In genomic region chr7:117993377-117994003, GRCh38 we compare ENCODE assay signal across 9 cellular contexts.
DNase-seq lines count a peak whose midpoint lies in the region; ATAC-seq and TF ChIP-seq lines count a peak whose summit lies in the region.
"Had no signal": no experiment of that assay in that cellular context is flagged by ENCODE, and none has a peak within 500 bp of the region (broad histone marks: within the 10 kb centered on the region; RNA-seq: fewer than 3 reads in every experiment).

No MANE protein-coding gene starts in this region.

- no peaks in the 10 kb centered on the region for H3K36me3 ChIP-seq in endodermal cell (ENCODE audit: control insufficient read depth, insufficient read depth, low read length)
- no peaks in the 10 kb centered on the region for H3K36me3 ChIP-seq in parathyroid adenoma (ENCODE audit: control insufficient read depth, insufficient read depth, low read length)

- H3K4me1 ChIP-seq in endodermal cell (ENCODE audit: control insufficient read depth, insufficient read depth, low read length) (no peaks in the 10 kb centered on the region), parathyroid adenoma (no peaks in the 10 kb centered on the region)

- CTCF ChIA-PET in T-cell (lab: Charles Lee), result no interaction called here

- H3K27ac ChIP-seq in endodermal cell (ENCODE audit: low read depth, low read length) (no peak overlapping the region), parathyroid adenoma (no peak overlapping the region)

- ATAC-seq in GM19395 (IDR thresholded peaks at IDR 0.05; ENCODE audit: unreplicated experiment), result peak; percentile 93
- ATAC-seq in HG03196 (IDR thresholded peaks at IDR 0.05; ENCODE audit: unreplicated experiment), result peak; percentile 94
- ATAC-seq in T-cell (replicated peaks in 1 of 4), result no peak

- TF ChIP-seq CTCF in endodermal cell (conservative IDR thresholded peaks at IDR 0.05) (peak; percentile 84), parathyroid adenoma (IDR thresholded peaks at IDR 0.05) (peak; percentile 70)

- H3K79me2 ChIP-seq in parathyroid adenoma, result no peaks in the 10 kb centered on the region

- POLR2A ChIA-PET in T-cell (lab: Charles Lee), result no interaction called here

- H3K4me2 ChIP-seq in parathyroid adenoma (ENCODE audit: low read length), result no peak overlapping the region

- H3K4me1 Mint-ChIP-seq in endodermal cell (peaks cover 8% of the 10 kb centered on the region), T-cell (no peaks in the 10 kb centered on the region)

- H3K9ac ChIP-seq in endodermal cell (ENCODE audit: extremely low read depth, low read length, poor library complexity, severe bottlenecking) (no peak overlapping the region), parathyroid adenoma (no peak overlapping the region)

- peak; percentile 68 for DNase-seq in DMS 273 (lab: John Stamatoyannopoulos, UW; ENCODE audit: unreplicated experiment)
- no peak for DNase-seq in DMS 273 treated with DMSO at 0.1 percent for 48 hours (lab: John Stamatoyannopoulos, UW)
- peak; percentile 29 for DNase-seq in OCI-M2 (lab: John Stamatoyannopoulos, UW; ENCODE audit: unreplicated experiment)
- peak; percentile 93 for DNase-seq in endodermal cell
- DNase-seq in T-cell, result no peak

- H3K27me3 Mint-ChIP-seq in endodermal cell (ENCODE audit: insufficient read depth) (no peaks in the 10 kb centered on the region), T-cell (peaks cover 0 to 3% of the 10 kb centered on the region in 2 donors)

- H3K36me3 Mint-ChIP-seq in endodermal cell (ENCODE audit: low read depth) (no peaks in the 10 kb centered on the region), T-cell (no peaks in the 10 kb centered on the region)
- H3K36me3 Mint-ChIP-seq: activated naive CD8-positive, alpha-beta T cell had no signal

- H3K4me3 ChIP-seq in endodermal cell (ENCODE audit: low read length) (peak overlapping the region; percentile 39), parathyroid adenoma (ENCODE audit: low read depth, low read length) (no peak overlapping the region)

- H3K9me3 ChIP-seq in endodermal cell (ENCODE audit: control insufficient read depth, low read length) (no peaks in the 10 kb centered on the region), parathyroid adenoma (ENCODE audit: control insufficient read depth, low read length) (no peaks in the 10 kb centered on the region)

- H3K9me3 Mint-ChIP-seq in endodermal cell (peaks cover 2% of the 10 kb centered on the region), T-cell (peaks cover 0 to 4% (median 0%) of the 10 kb centered on the region in 3 donors)

- H3K27me3 ChIP-seq in endodermal cell (ENCODE audit: control insufficient read depth, insufficient read depth, low read length, poor library complexity, severe bottlenecking) (no peaks in the 10 kb centered on the region), parathyroid adenoma (ENCODE audit: control insufficient read depth, insufficient read depth, low read length) (no peaks in the 10 kb centered on the region)

- H3K4me3 Mint-ChIP-seq in endodermal cell (no peak overlapping the region), T-cell (no peak overlapping the region)
- H3K4me3 Mint-ChIP-seq: activated naive CD8-positive, alpha-beta T cell had no signal

- H3K27ac Mint-ChIP-seq in endodermal cell (no peak overlapping the region), T-cell (no peak overlapping the region)
- H3K27ac Mint-ChIP-seq: activated naive CD8-positive, alpha-beta T cell had no signal

- H2AFZ ChIP-seq in parathyroid adenoma, result no peak overlapping the region

Comparison
In these comparisons a context has a peak if more than half of its experiments do, and no peak if none do; other contexts are left out.
1. DNase-seq: peak in DMS 273 (single experiment), OCI-M2 (single experiment) and endodermal cell (single experiment); none in DMS 273 treated with DMSO at 0.1 percent for 48 hours (single experiment) and T-cell (0 of 34).
2. ATAC-seq: peak in GM19395 (single experiment) and HG03196 (single experiment); none in T-cell (0 of 4).